14 cellular contexts compared by ENCODE assay signal in genomic region chr12:25859976-25860375, GRCh38.
"Had no signal": no experiment of that assay in that cellular context is flagged by ENCODE, and none has a peak within 500 bp of the region (broad histone marks: within the 10 kb centered on the region; RNA-seq: fewer than 3 reads in every experiment).

No MANE protein-coding gene starts in this region.

- H3K27ac Mint-ChIP-seq: activated CD4-positive, alpha-beta T cell treated with anti-CD3 and anti-CD28 coated beads, Interleukin-2, amount 10 ng/mL, durations not matched to agents 24 days and 14 days; activated naive CD4-positive, alpha-beta T cell treated with anti-CD3 and anti-CD28 coated beads, Interleukin-2, amount 10 ng/mL, durations not matched to agents 7 days and 5 days; activated T-helper 2 cell treated with anti-CD3 and anti-CD28 coated beads, Interferon-gamma antibody, Interleukin-2, Interleukin-4, amounts not matched to agents 10 μg/mL and 5 μg/mL and 100 μg/mL, durations not matched to agents 14 hours and 24 hours and 36 hours; progenitor cell of endocrine pancreas; WTC11 had no signal

- ATAC-seq: esophagus mucosa, left lung, WTC11 had no signal

- DNase-seq: activated CD4-positive, alpha-beta T cell treated with anti-CD3 and anti-CD28 coated beads, Interleukin-2, amount 10 ng/mL, durations not matched to agents 24 days and 14 days; activated CD8-positive, alpha-beta memory T cell treated with anti-CD3 and anti-CD28 coated beads for 24 hours; activated naive CD4-positive, alpha-beta T cell treated with anti-CD3 and anti-CD28 coated beads, Interleukin-2, amount 10 ng/mL, durations not matched to agents 7 days and 5 days; activated T-cell treated with anti-CD3 and anti-CD28 coated beads for 4 hours; kidney; left lung; mesenchymal stem cell; small intestine had no signal

- H3K36me3 Mint-ChIP-seq: activated naive CD4-positive, alpha-beta T cell treated with anti-CD3 and anti-CD28 coated beads, Interleukin-2, amount 10 ng/mL, durations not matched to agents 7 days and 5 days; WTC11 had no signal

- H3K9me3 Mint-ChIP-seq: activated CD4-positive, alpha-beta T cell treated with anti-CD3 and anti-CD28 coated beads, Interleukin-2, amount 10 ng/mL, durations not matched to agents 24 days and 14 days; activated naive CD4-positive, alpha-beta T cell treated with anti-CD3 and anti-CD28 coated beads, Interleukin-2, amount 10 ng/mL, durations not matched to agents 7 days and 5 days; activated T-helper 2 cell treated with anti-CD3 and anti-CD28 coated beads, Interferon-gamma antibody, Interleukin-2, Interleukin-4, amounts not matched to agents 10 μg/mL and 5 μg/mL and 100 μg/mL, durations not matched to agents 14 hours and 24 hours and 36 hours; WTC11 had no signal

- H3K4me3 ChIP-seq: left lung, right atrium auricular region, thoracic aorta had no signal

- H3K4me3 Mint-ChIP-seq: activated CD4-positive, alpha-beta T cell treated with anti-CD3 and anti-CD28 coated beads, Interleukin-2, amount 10 ng/mL, durations not matched to agents 24 days and 14 days; activated naive CD4-positive, alpha-beta T cell treated with anti-CD3 and anti-CD28 coated beads, Interleukin-2, amount 10 ng/mL, durations not matched to agents 7 days and 5 days; WTC11 had no signal
